In genomic region chr6:165634486-165634885, GRCh38 we compare ENCODE assay signal across 17 cellular contexts. TPM values are rescaled to one million over a fixed set of nuclear protein-coding genes. Genes with fewer than 3 reads are reported as not detected.
DNase-seq lines count a peak whose midpoint lies in the region; ATAC-seq and TF ChIP-seq lines count a peak whose summit lies in the region.
"Had no signal": no experiment of that assay in that cellular context is flagged by ENCODE, and none has a peak within 500 bp of the region (broad histone marks: within the 10 kb centered on the region; RNA-seq: fewer than 3 reads in every experiment).

No MANE protein-coding gene starts in this region.

- TF ChIP-seq CTCF in Panc1 (IDR thresholded peaks at IDR 0.05): no peak
- TF ChIP-seq CTCF in endothelial cell (IDR thresholded peaks at IDR 0.05; ENCODE audit: unreplicated experiment): no peak
- no peak for TF ChIP-seq CTCF in mesothelial cell of epicardium (IDR thresholded peaks at IDR 0.05; ENCODE audit: unreplicated experiment)
- TF ChIP-seq CTCF in type B pancreatic cell (conservative IDR thresholded peaks at IDR 0.05): no peak

- POLR2A ChIA-PET in Panc1 (lab: Charles Lee): no interaction called here

- no peaks in the 10 kb centered on the region for H3K27me3 ChIP-seq in Panc1 (ENCODE audit: control insufficient read depth, insufficient read depth, low read length)
- H3K27me3 ChIP-seq: BE2C had no signal

- in situ Hi-C loops in Panc1 (cut with HindIII; ENCODE audit: low pct_unique_long_range_greater_than_20kb, low sequenced_read_pairs): no loop called here

- no peak for ATAC-seq in Panc1
- no peak for ATAC-seq in GM21390 (IDR thresholded peaks at IDR 0.05; ENCODE audit: unreplicated experiment)
- ATAC-seq in GM21576 (IDR thresholded peaks at IDR 0.05; ENCODE audit: unreplicated experiment): no peak
- ATAC-seq: A549, K562 had no signal

- H3K9me3 Mint-ChIP-seq in endothelial cell (ENCODE audit: unreplicated experiment) (no peaks in the 10 kb centered on the region), mesothelial cell of epicardium (no peaks in the 10 kb centered on the region), type B pancreatic cell (peaks cover 10% of the 10 kb centered on the region)

- DNase-seq in Panc1 (ENCODE audit: low read depth, low spot score) (no peak), endothelial cell (ENCODE audit: low spot score) (no peak), mesothelial cell of epicardium (ENCODE audit: low spot score in 2 of 2, unreplicated experiment in 2 of 2) (no peak), type B pancreatic cell (ENCODE audit: extremely low spot score, unreplicated experiment) (no peak), HPDE6-E6E7 (ENCODE audit: extremely low spot score) (no peak), COLO668 (lab: John Stamatoyannopoulos, UW; ENCODE audit: unreplicated experiment) (no peak)
- DNase-seq: BE2C; Caco-2; CD4-positive, alpha-beta memory T cell; DND-41; GOT3 had no signal

- H3K36me3 Mint-ChIP-seq in endothelial cell (ENCODE audit: low read depth, unreplicated experiment) (no peaks in the 10 kb centered on the region), mesothelial cell of epicardium (no peaks in the 10 kb centered on the region), type B pancreatic cell (no peaks in the 10 kb centered on the region)
- H3K36me3 Mint-ChIP-seq: CD4-positive, alpha-beta memory T cell had no signal

- H3K4me1 ChIP-seq in Panc1 (ENCODE audit: control insufficient read depth, insufficient read depth, low read length): peaks cover 67% of the 10 kb centered on the region
- H3K4me1 ChIP-seq: BE2C had no signal

- H3K27ac Mint-ChIP-seq in endothelial cell (ENCODE audit: unreplicated experiment) (peak overlapping the region; percentile 84), mesothelial cell of epicardium (peak overlapping the region; percentile 79), type B pancreatic cell (peak overlapping the region; percentile 5)

- H3K27ac ChIP-seq in Panc1 (ENCODE audit: low read length): peak overlapping the region; percentile 13; the same call in 1 of the 2 replicates
- H3K27ac ChIP-seq: A549, C4-2B had no signal

- H3K27me3 Mint-ChIP-seq in endothelial cell (ENCODE audit: unreplicated experiment) (peaks cover 2% of the 10 kb centered on the region), mesothelial cell of epicardium (ENCODE audit: low read depth) (no peaks in the 10 kb centered on the region), type B pancreatic cell (no peaks in the 10 kb centered on the region)

- no peak overlapping the region for H3K4me3 Mint-ChIP-seq in endothelial cell (ENCODE audit: unreplicated experiment)
- H3K4me3 Mint-ChIP-seq in mesothelial cell of epicardium: no peak overlapping the region
- H3K4me3 Mint-ChIP-seq in type B pancreatic cell: peak overlapping the region; percentile 16

- H3K4me1 Mint-ChIP-seq in endothelial cell (ENCODE audit: unreplicated experiment) (peaks cover 56% of the 10 kb centered on the region), mesothelial cell of epicardium (peaks cover 60% of the 10 kb centered on the region), type B pancreatic cell (ENCODE audit: unreplicated experiment) (peaks cover 43% of the 10 kb centered on the region)

- CTCF ChIA-PET in Panc1 (lab: Charles Lee): interaction anchor here (0.7 kb wide), 1 partner anchor 177 kb away, joined by 3 read pairs; no protein-coding TSS in a partner anchor

- intact Hi-C loops in Panc1 (cut with micrococcal nuclease; ENCODE audit: unreplicated experiment): no loop called here

- no peak overlapping the region for H3K4me3 ChIP-seq in Panc1 (ENCODE audit: low read depth in 2 of 2, low read length in 2 of 2)
- H3K4me3 ChIP-seq: A549, HAP-1, K562 had no signal

- no peaks in the 10 kb centered on the region for H3K9me3 ChIP-seq in Panc1 (ENCODE audit: control insufficient read depth, insufficient read depth, low read depth, low read length)
- H3K9me3 ChIP-seq: A549, BE2C, Caco-2, HAP-1 had no signal

- no TSS peak for BruUV-seq in Panc1 (replicated peaks; lab: Mats Ljungman, UMichigan)

- no peaks in the 10 kb centered on the region for H3K36me3 ChIP-seq in Panc1 (ENCODE audit: control insufficient read depth, insufficient read depth, low read length)
- H3K36me3 ChIP-seq: BE2C, HAP-1 had no signal

RNA-seq across cellular contexts. Expression of gene PDE10A, which starts 28.6 kb away (rescaled TPM):
- total RNA-seq in Panc1 (2021; ENCODE audit: unreplicated experiment): 27.8 TPM
- 10.5 TPM for polyA plus RNA-seq in Panc1 (2012; ENCODE audit: insufficient read length)
- 11.5 TPM for total RNA-seq in endothelial cell (ENCODE audit: unreplicated experiment)
- total RNA-seq in mesothelial cell of epicardium: 12.8 to 14.3 TPM (median 13.0 TPM) in 3 replicates
- total RNA-seq in type B pancreatic cell (ENCODE audit: low replicate concordance): 6.6 and 10.8 TPM in 2 replicates
- total RNA-seq: CD4-positive, alpha-beta memory T cell had no signal
- polyA plus RNA-seq: CD4-positive, alpha-beta memory T cell; K562 had no signal

Comparison
In these comparisons a context has a peak if more than half of its experiments do, and no peak if none do; other contexts are left out.
1. H3K27ac Mint-ChIP-seq: peak in every context shown above with its lines; median percentile 84 in endothelial cell; 79 in mesothelial cell of epicardium; 5 in type B pancreatic cell.